8 cellular contexts compared by ENCODE assay signal in the genomic region with DNA sequence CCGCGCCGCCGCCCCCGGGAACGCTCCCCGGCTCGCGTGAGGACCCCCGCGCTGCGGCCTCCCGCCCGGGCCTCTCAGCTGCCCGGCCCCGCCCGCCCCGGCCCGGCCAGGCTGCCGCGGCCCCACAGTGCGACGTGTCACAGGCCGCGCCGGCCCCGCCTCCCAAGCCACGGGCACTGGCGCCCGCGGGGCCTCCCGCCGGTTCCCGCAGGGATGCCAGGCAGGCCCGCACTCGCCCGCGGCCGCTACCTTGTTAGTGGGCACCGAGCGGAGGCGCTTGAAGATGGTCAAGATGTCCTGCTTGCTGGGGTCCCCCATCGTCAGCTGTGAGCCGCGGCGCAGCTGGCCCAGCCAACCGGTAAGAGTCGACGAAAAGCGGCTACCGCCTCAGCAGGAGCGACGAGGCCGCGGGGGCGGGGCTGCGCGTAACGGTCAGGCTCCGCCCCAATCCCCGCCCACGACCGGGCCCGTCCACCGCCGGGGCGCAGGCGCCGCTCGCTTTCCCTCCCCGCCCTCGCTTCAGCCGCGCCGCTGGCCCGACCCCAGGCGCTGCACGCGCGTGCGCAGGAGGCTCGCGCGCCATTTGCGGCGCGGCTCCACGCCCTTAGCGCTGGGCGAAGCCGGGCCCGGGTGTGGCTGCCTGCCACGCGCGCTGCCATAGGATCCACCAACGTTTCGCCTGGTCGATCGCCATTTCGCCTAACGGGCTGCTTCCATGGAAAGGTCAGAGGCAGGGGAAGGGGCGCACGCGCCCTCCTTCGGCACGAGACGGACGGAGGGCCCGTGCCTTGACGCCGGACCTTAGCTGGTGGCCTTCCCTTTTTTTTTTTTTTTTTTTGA. TPM values are rescaled to one million over a fixed set of nuclear protein-coding genes. Genes with fewer than 3 reads are reported as not detected.
DNase-seq lines count a peak whose midpoint lies in the region; ATAC-seq and TF ChIP-seq lines count a peak whose summit lies in the region.

A gene with protein sequence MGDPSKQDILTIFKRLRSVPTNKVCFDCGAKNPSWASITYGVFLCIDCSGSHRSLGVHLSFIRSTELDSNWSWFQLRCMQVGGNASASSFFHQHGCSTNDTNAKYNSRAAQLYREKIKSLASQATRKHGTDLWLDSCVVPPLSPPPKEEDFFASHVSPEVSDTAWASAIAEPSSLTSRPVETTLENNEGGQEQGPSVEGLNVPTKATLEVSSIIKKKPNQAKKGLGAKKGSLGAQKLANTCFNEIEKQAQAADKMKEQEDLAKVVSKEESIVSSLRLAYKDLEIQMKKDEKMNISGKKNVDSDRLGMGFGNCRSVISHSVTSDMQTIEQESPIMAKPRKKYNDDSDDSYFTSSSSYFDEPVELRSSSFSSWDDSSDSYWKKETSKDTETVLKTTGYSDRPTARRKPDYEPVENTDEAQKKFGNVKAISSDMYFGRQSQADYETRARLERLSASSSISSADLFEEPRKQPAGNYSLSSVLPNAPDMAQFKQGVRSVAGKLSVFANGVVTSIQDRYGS (minus strand): TSS at position 409 of the 840 bp plus-strand sequence. CDS start 91 bp downstream, at position 318.

- H3K9me3 Mint-ChIP-seq in activated T-cell treated with anti-CD3 and anti-CD28 coated beads, Interleukin-2, amount 50 U/mL, for 24 hours, result peaks cover 2% of the 10 kb centered on the region

- peak within 1 kb of the TSS; percentile 90 to 94 for H3K9ac ChIP-seq in mucosa of rectum (ENCODE audit: low read depth in 1 of 2, low read length in 2 of 2)

- peak within 1 kb of the TSS; percentile 93 to 96 for H3K27ac ChIP-seq in mucosa of rectum (ENCODE audit: low read depth in 2 of 2, low read length in 2 of 2)

- no peaks in the 10 kb centered on the region for H3K36me3 ChIP-seq in mucosa of rectum (ENCODE audit: control insufficient read depth in 2 of 2, insufficient read depth in 2 of 2, low read length in 2 of 2)

- peak within 1 kb of the TSS; percentile 92 for H3K27ac Mint-ChIP-seq in activated T-cell treated with anti-CD3 and anti-CD28 coated beads, Interleukin-2, amount 50 U/mL, for 24 hours

- no peaks in the 10 kb centered on the region for H3K27me3 Mint-ChIP-seq in activated T-cell treated with anti-CD3 and anti-CD28 coated beads, Interleukin-2, amount 50 U/mL, for 24 hours

- peaks cover 9 to 13% of the 10 kb centered on the region in 2 donors for H3K4me1 ChIP-seq in mucosa of rectum (ENCODE audit: control insufficient read depth in 2 of 2, insufficient read depth in 2 of 2, low read length in 2 of 2)

- H3K9me3 ChIP-seq in mucosa of rectum (ENCODE audit: control insufficient read depth in 2 of 2, low read length in 2 of 2), result no peaks in the 10 kb centered on the region

- H3K36me3 Mint-ChIP-seq in activated T-cell treated with anti-CD3 and anti-CD28 coated beads, Interleukin-2, amount 50 U/mL, for 24 hours (ENCODE audit: low read depth), result peaks cover 10% of the 10 kb centered on the region

- H3K4me3 ChIP-seq in Jurkat, Clone E6-1 (ENCODE audit: low read length), result peak within 1 kb of the TSS; percentile 89
- peak within 1 kb of the TSS; percentile 82 to 91 for H3K4me3 ChIP-seq in mucosa of rectum (ENCODE audit: low read length in 2 of 2)

- H3K4me1 Mint-ChIP-seq in activated T-cell treated with anti-CD3 and anti-CD28 coated beads, Interleukin-2, amount 50 U/mL, for 24 hours (ENCODE audit: low read depth), result peaks cover 19% of the 10 kb centered on the region

- no peaks in the 10 kb centered on the region for H3K27me3 ChIP-seq in mucosa of rectum (ENCODE audit: control insufficient read depth in 2 of 2, insufficient read depth in 2 of 2, low read length in 2 of 2)

- H3K4me3 Mint-ChIP-seq in activated T-cell treated with anti-CD3 and anti-CD28 coated beads, Interleukin-2, amount 50 U/mL, for 24 hours, result peak within 1 kb of the TSS; percentile 87

- peak; percentile 80 for DNase-seq in DMS114 treated with DMSO at 0.1 percent for 48 hours (lab: John Stamatoyannopoulos, UW; ENCODE audit: unreplicated experiment)
- peak; percentile 83 for DNase-seq in Jurkat, Clone E6-1 (ENCODE audit: low read depth, low spot score)
- DNase-seq in activated T-cell treated with anti-CD3 and anti-CD28 coated beads, Interleukin-2, amount 50 U/mL, for 24 hours, result peak; percentile 98
- DNase-seq in erythroblast (lab: John Stamatoyannopoulos, UW), result peak; percentile 96 to 99
- peak; percentile 91 for DNase-seq in stimulated activated CD8-positive, alpha-beta memory T cell treated with anti-CD3 and anti-CD28 coated beads, Interleukin-4, amount 100 ng/mL, for 4 hours (ENCODE audit: low read depth in 2 of 2, low spot score in 1 of 2)

- TF ChIP-seq POLR2A in erythroblast (IDR thresholded peaks at IDR 0.05; ENCODE audit: low read length), result peak; percentile 74

- peak; percentile 74 for ATAC-seq in GM21576 (IDR thresholded peaks at IDR 0.05; ENCODE audit: unreplicated experiment)

TF ChIP-seq in PFSK-1, 5 proteins besides CTCF, POLR2A, EP300 and RAD21:
- TF ChIP-seq TAF1 (IDR thresholded peaks at IDR 0.05; ENCODE audit: borderline replicate concordance, insufficient read depth, low read length), result no peak
- peak; percentile 54; the same call in 1 of the 2 replicates for TF ChIP-seq POLR2AphosphoS5 (IDR thresholded peaks at IDR 0.05; ENCODE audit: low read depth, low read length)
- TF ChIP-seq, protein P1, sequence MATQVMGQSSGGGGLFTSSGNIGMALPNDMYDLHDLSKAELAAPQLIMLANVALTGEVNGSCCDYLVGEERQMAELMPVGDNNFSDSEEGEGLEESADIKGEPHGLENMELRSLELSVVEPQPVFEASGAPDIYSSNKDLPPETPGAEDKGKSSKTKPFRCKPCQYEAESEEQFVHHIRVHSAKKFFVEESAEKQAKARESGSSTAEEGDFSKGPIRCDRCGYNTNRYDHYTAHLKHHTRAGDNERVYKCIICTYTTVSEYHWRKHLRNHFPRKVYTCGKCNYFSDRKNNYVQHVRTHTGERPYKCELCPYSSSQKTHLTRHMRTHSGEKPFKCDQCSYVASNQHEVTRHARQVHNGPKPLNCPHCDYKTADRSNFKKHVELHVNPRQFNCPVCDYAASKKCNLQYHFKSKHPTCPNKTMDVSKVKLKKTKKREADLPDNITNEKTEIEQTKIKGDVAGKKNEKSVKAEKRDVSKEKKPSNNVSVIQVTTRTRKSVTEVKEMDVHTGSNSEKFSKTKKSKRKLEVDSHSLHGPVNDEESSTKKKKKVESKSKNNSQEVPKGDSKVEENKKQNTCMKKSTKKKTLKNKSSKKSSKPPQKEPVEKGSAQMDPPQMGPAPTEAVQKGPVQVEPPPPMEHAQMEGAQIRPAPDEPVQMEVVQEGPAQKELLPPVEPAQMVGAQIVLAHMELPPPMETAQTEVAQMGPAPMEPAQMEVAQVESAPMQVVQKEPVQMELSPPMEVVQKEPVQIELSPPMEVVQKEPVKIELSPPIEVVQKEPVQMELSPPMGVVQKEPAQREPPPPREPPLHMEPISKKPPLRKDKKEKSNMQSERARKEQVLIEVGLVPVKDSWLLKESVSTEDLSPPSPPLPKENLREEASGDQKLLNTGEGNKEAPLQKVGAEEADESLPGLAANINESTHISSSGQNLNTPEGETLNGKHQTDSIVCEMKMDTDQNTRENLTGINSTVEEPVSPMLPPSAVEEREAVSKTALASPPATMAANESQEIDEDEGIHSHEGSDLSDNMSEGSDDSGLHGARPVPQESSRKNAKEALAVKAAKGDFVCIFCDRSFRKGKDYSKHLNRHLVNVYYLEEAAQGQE (IDR thresholded peaks at IDR 0.05; ENCODE audit: insufficient read depth in 1 of 2, low read depth in 2 of 2, low read length in 2 of 2), result no peak
- 0 out of 2 replicates have a peak, but pooled peaks have one; percentile 44 for TF ChIP-seq SIN3A (IDR thresholded peaks at IDR 0.05; ENCODE audit: borderline replicate concordance, insufficient read depth, low read length)
- TF ChIP-seq FOXP2 (optimal IDR thresholded peaks at IDR 0.05; ENCODE audit: borderline replicate concordance, extremely low read depth, extremely low read length, insufficient read depth), result peak; percentile 39

RNA-seq across cellular contexts. Expression of the gene that starts here (rescaled TPM):
- polyA plus RNA-seq in Jurkat, Clone E6-1 (2012; ENCODE audit: insufficient read depth, insufficient read length), result 51.6 TPM
- 22.7 TPM for polyA plus RNA-seq in PFSK-1 (2012; ENCODE audit: insufficient read length, low read depth)

Comparison
In these comparisons a context has a peak if more than half of its experiments do, and no peak if none do; other contexts are left out.
1. Peak in every context shown above with its lines: DNase-seq, ATAC-seq, H3K4me3 ChIP-seq and H3K27ac ChIP-seq.